Comparison of ENCODE assay signal across 11 cellular contexts in genomic region chr17:1003972-1004768, GRCh38. TPM values are rescaled to one million over a fixed set of nuclear protein-coding genes. Genes with fewer than 3 reads are reported as not detected.
DNase-seq lines count a peak whose midpoint lies in the region; ATAC-seq and TF ChIP-seq lines count a peak whose summit lies in the region.
"Had no signal": no experiment of that assay in that cellular context is flagged by ENCODE, and none has a peak within 500 bp of the region (broad histone marks: within the 10 kb centered on the region; RNA-seq: fewer than 3 reads in every experiment).

No MANE protein-coding gene starts in this region.

- peaks cover 54% of the 10 kb centered on the region for H3K4me1 ChIP-seq in Panc1 (ENCODE audit: control insufficient read depth, insufficient read depth, low read length)
- H3K4me1 ChIP-seq in osteoblast (ENCODE audit: insufficient read depth, low read length), result peaks cover 48% of the 10 kb centered on the region
- no peaks in the 10 kb centered on the region for H3K4me1 ChIP-seq in smooth muscle cell (ENCODE audit: low read depth)

- no peak overlapping the region for H2AFZ ChIP-seq in osteoblast (ENCODE audit: low read length)
- no peak overlapping the region for H2AFZ ChIP-seq in smooth muscle cell (ENCODE audit: low read depth)

- H3K27me3 Mint-ChIP-seq in naive thymus-derived CD8-positive, alpha-beta T cell, result peaks cover 0 to 2% (median 0%) of the 10 kb centered on the region in 5 donors
- H3K27me3 Mint-ChIP-seq: activated naive CD8-positive, alpha-beta T cell treated with anti-CD3 and anti-CD28 coated beads for 36 hours had no signal

- H3K36me3 Mint-ChIP-seq in naive thymus-derived CD8-positive, alpha-beta T cell, result peaks cover 0 to 47% (median 1%) of the 10 kb centered on the region in 3 donors

- intact Hi-C loops in Panc1 (cut with micrococcal nuclease; ENCODE audit: unreplicated experiment), result no loop called here

- no peaks in the 10 kb centered on the region for H3K27me3 ChIP-seq in Panc1 (ENCODE audit: control insufficient read depth, insufficient read depth, low read length)
- H3K27me3 ChIP-seq in osteoblast (ENCODE audit: insufficient read depth, low read length), result no peaks in the 10 kb centered on the region
- H3K27me3 ChIP-seq in smooth muscle cell (ENCODE audit: low read depth), result no peaks in the 10 kb centered on the region

- H3K4me1 Mint-ChIP-seq in naive thymus-derived CD8-positive, alpha-beta T cell, result peaks cover 11 to 19% (median 16%) of the 10 kb centered on the region in 4 donors

- no peak overlapping the region for H3K4me3 Mint-ChIP-seq in naive thymus-derived CD8-positive, alpha-beta T cell
- H3K4me3 Mint-ChIP-seq: activated naive CD8-positive, alpha-beta T cell treated with anti-CD3 and anti-CD28 coated beads for 36 hours; nephron had no signal

- H3K4me2 ChIP-seq in osteoblast (ENCODE audit: insufficient read depth, low read length), result no peak overlapping the region
- H3K4me2 ChIP-seq in smooth muscle cell, result no peak overlapping the region

- H3K9me3 ChIP-seq in Panc1 (ENCODE audit: control insufficient read depth, insufficient read depth, low read depth, low read length), result no peaks in the 10 kb centered on the region
- H3K9me3 ChIP-seq in osteoblast (ENCODE audit: low read depth, low read length), result no peaks in the 10 kb centered on the region
- H3K9me3 ChIP-seq in smooth muscle cell (replicated peaks; ENCODE audit: low read depth), result no peaks in the 10 kb centered on the region

- peak; percentile 62 for DNase-seq in Ammon's horn (ENCODE audit: low spot score)
- DNase-seq in Panc1 (ENCODE audit: low read depth, low spot score), result no peak
- DNase-seq in epidermal melanocyte (ENCODE audit: insufficient read length, low spot score), result peak; percentile 45
- DNase-seq in osteoblast (ENCODE audit: insufficient read length, low spot score, missing footprints), result peak; percentile 89
- no peak for DNase-seq in NCI-H446 (lab: John Stamatoyannopoulos, UW)
- no peak for DNase-seq in naive thymus-derived CD8-positive, alpha-beta T cell
- no peak for DNase-seq in smooth muscle cell (lab: John Stamatoyannopoulos, UW; ENCODE audit: unreplicated experiment)
- DNase-seq in retina, result no peak
- DNase-seq: activated naive CD8-positive, alpha-beta T cell treated with anti-CD3 and anti-CD28 coated beads for 36 hours; NCI-H1092 had no signal

- no peaks in the 10 kb centered on the region for H3K9me3 Mint-ChIP-seq in naive thymus-derived CD8-positive, alpha-beta T cell
- H3K9me3 Mint-ChIP-seq: activated naive CD8-positive, alpha-beta T cell treated with anti-CD3 and anti-CD28 coated beads for 36 hours; nephron had no signal

- POLR2A ChIA-PET in Panc1 (lab: Charles Lee), result interaction anchor here (0.5 kb wide), 1 partner anchor 25 kb away, joined by 4 read pairs; the partner anchor contains the start of gene NXN
- POLR2A ChIA-PET in naive thymus-derived CD8-positive, alpha-beta T cell (lab: Charles Lee), result interaction anchor here (0.6 kb wide), 1 partner anchor 12 kb away, joined by 5 read pairs; no protein-coding TSS in a partner anchor

- in situ Hi-C loops in Panc1 (cut with HindIII; ENCODE audit: low pct_unique_long_range_greater_than_20kb, low sequenced_read_pairs), result no loop called here

- H4K20me1 ChIP-seq in osteoblast (ENCODE audit: insufficient read depth, low read length) (peaks cover 51% of the 10 kb centered on the region), smooth muscle cell (ENCODE audit: low read depth) (peaks cover 30% of the 10 kb centered on the region)

- TF ChIP-seq CTCF in Panc1 (IDR thresholded peaks at IDR 0.05) (no peak), osteoblast (IDR thresholded peaks at IDR 0.05; ENCODE audit: extremely low read depth, low read depth, low read length) (no peak), smooth muscle cell (IDR thresholded peaks at IDR 0.05; ENCODE audit: borderline replicate concordance, insufficient read depth, poor library complexity, severe bottlenecking) (no peak)

- peak; percentile 41 for ATAC-seq in Panc1
- ATAC-seq in naive thymus-derived CD8-positive, alpha-beta T cell, result no peak

- H3K36me3 ChIP-seq in Panc1 (ENCODE audit: control insufficient read depth, insufficient read depth, low read length) (peaks cover 6% of the 10 kb centered on the region), osteoblast (ENCODE audit: insufficient read depth, low read length) (peaks cover 61% of the 10 kb centered on the region), smooth muscle cell (ENCODE audit: low read depth) (no peaks in the 10 kb centered on the region)

- CTCF ChIA-PET in Panc1 (lab: Charles Lee), result interaction anchor here (0.9 kb wide), 1 partner anchor 52 kb away, joined by 3 read pairs; no protein-coding TSS in a partner anchor

- 94% methylated on average over 30 of the region's 30 CpGs for WGBS in smooth muscle cell (ENCODE audit: low lambda C conversion rate)

- H3K79me2 ChIP-seq in osteoblast (ENCODE audit: insufficient read depth, low read length) (peaks cover 10% of the 10 kb centered on the region), smooth muscle cell (ENCODE audit: low read depth) (no peaks in the 10 kb centered on the region)

- no peak overlapping the region for H3K9ac ChIP-seq in smooth muscle cell (ENCODE audit: low read depth)

- no peak overlapping the region for H3K4me3 ChIP-seq in Panc1 (ENCODE audit: low read depth in 2 of 2, low read length in 2 of 2)
- no peak overlapping the region for H3K4me3 ChIP-seq in osteoblast (ENCODE audit: insufficient read depth, low read length)
- H3K4me3 ChIP-seq in smooth muscle cell, result no peak overlapping the region

- no TSS peak for BruUV-seq in Panc1 (replicated peaks; lab: Mats Ljungman, UMichigan)

- no peak overlapping the region for H3K27ac ChIP-seq in Panc1 (ENCODE audit: low read length)
- no peak overlapping the region for H3K27ac ChIP-seq in osteoblast (ENCODE audit: low read depth, low read length)
- no peak overlapping the region for H3K27ac ChIP-seq in smooth muscle cell (ENCODE audit: low read depth)

- H3K27ac Mint-ChIP-seq in naive thymus-derived CD8-positive, alpha-beta T cell, result peak overlapping the region in 1 of 10 donors; percentile 18
- H3K27ac Mint-ChIP-seq: activated naive CD8-positive, alpha-beta T cell treated with anti-CD3 and anti-CD28 coated beads for 36 hours had no signal

- peaks cover 14% of the 10 kb centered on the region for H3F3A ChIP-seq in smooth muscle cell (ENCODE audit: low read depth)

RNA-seq across cellular contexts. Expression of gene TIMM22, which starts 7.2 kb away (rescaled TPM):
- total RNA-seq in Panc1 (2021; ENCODE audit: unreplicated experiment), result 10.2 TPM
- 10.7 TPM for polyA plus RNA-seq in Panc1 (2012; ENCODE audit: insufficient read length)
- 10.5 and 10.6 TPM in 2 replicates for total RNA-seq in osteoblast
- 10 to 100 TPM; 14.5 to 15.9 TPM for total RNA-seq in naive thymus-derived CD8-positive, alpha-beta T cell
- 10 to 100 TPM; 20.8 to 25.2 (median 23.5) TPM for polyA plus RNA-seq in naive thymus-derived CD8-positive, alpha-beta T cell
- 13.7 and 18.4 TPM in 2 replicates for total RNA-seq in smooth muscle cell
- 24.0 and 27.9 TPM in 2 replicates for polyA plus RNA-seq in smooth muscle cell

RNA-seq across cellular contexts. Expression of gene NXN, which starts 24.6 kb away (rescaled TPM):
- total RNA-seq in Panc1 (2021; ENCODE audit: unreplicated experiment) (126 TPM), osteoblast (60.7 and 68.8 TPM in 2 replicates), smooth muscle cell (58.3 and 89.0 TPM in 2 replicates)
- polyA plus RNA-seq in Panc1 (2012; ENCODE audit: insufficient read length), result 134 TPM
- under 1 TPM; 0.49 to 0.70 TPM for total RNA-seq in naive thymus-derived CD8-positive, alpha-beta T cell
- polyA plus RNA-seq in naive thymus-derived CD8-positive, alpha-beta T cell, result under 1 TPM; 0.06 to 0.85 (median 0.07) TPM
- 78.6 and 81.8 TPM in 2 replicates for polyA plus RNA-seq in smooth muscle cell

Comparison
In these comparisons a context has a peak if more than half of its experiments do, and no peak if none do; other contexts are left out.
1. DNase-seq: peak in Ammon's horn (single experiment), epidermal melanocyte (single experiment) and osteoblast (single experiment); none in Panc1 (single experiment), NCI-H446 (0 of 2), naive thymus-derived CD8-positive, alpha-beta T cell (0 of 10), smooth muscle cell (single experiment) and retina (single experiment).
2. RNA of gene NXN, which starts 24.6 kb away (total RNA-seq): 126 TPM in Panc1 (single experiment), 60.7 to 68.8 TPM in osteoblast and 58.3 to 89.0 TPM in smooth muscle cell; 0.49 to 0.70 TPM in naive thymus-derived CD8-positive, alpha-beta T cell; every median in the first group is over 10 times any median in the second.